In the genomic region with DNA sequence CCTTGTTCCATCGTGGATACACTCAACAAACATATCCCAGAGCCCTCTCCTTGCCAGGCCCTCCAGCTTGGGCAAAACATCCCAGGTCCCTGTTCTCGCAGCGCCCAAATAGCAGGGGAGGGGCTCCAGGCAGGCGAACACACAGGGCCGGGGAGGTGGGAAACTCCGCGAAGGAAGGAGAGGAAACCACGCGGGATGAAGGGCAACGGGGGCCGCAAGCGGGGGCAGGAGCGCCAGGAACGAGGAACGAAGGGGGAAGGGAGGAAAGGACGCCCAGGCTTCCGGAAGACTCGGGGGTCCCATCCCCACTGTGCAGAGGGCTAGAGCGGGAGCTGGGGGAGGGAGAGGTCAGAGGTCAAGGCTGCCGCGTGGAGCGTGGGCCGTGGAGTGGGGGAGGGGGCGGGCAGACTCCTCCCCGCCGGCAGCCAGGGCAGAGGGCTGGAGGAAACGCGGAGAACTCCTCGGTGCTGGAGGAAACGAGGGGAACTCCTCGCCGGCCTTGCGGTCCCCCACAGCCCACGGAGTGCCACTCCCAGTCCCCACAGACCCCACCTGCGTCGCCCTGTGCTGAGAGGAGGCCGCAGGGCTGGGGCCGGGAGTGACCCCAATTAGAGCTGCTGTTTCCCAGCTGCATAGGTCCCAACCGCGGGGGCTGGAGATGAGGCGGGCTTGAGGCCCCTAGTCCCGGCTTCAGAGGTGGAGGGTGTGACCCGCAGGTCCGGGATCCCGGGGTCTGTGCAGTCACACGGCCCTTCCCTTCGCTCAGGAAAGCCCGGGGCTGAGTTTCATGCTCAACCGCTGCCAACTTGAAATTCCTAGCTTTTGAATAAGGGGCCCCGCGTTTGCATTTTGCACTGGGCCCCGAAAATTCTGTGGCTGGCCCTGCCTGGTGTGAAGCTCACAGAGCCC, we compare ENCODE assay signal across 8 cellular contexts. TPM values are rescaled to one million over a fixed set of nuclear protein-coding genes. Genes with fewer than 3 reads are reported as not detected.
DNase-seq lines count a peak whose midpoint lies in the region; TF ChIP-seq lines count a peak whose summit lies in the region.

No MANE protein-coding gene starts in this region.

- H3K27ac Mint-ChIP-seq in HFFc6 = no peak overlapping the region

- no peaks in the 10 kb centered on the region for H3K4me1 Mint-ChIP-seq in HFFc6 (ENCODE audit: low read depth)

- DNase-seq in DMS53 (lab: John Stamatoyannopoulos, UW) = peak; percentile 77
- DNase-seq in DMS53 treated with DMSO at 0.1 percent for 48 hours (lab: John Stamatoyannopoulos, UW; ENCODE audit: unreplicated experiment) = no peak
- peak; percentile 56 to 64 for DNase-seq in activated CD4-positive, alpha-beta T cell treated with anti-CD3 and anti-CD28 coated beads, Interleukin-2, amount 50 U/mL, for 4 hours
- DNase-seq in epithelial cell of proximal tubule (ENCODE audit: low read depth) = no peak
- no peak for DNase-seq in prostate gland (ENCODE audit: low spot score)
- DNase-seq in HPDE6-E6E7 (ENCODE audit: extremely low spot score) = no peak
- DNase-seq in HFFc6 = no peak
- DNase-seq in glomerular visceral epithelial cell (ENCODE audit: extremely low spot score) = no peak

- H3K4me3 ChIP-seq in epithelial cell of proximal tubule (ENCODE audit: low read depth, low read length) (peak overlapping the region; percentile 49), prostate gland (peak overlapping the region; percentile 20 to 33)

- no peaks in the 10 kb centered on the region for H3K9me3 ChIP-seq in prostate gland

- no peak for TF ChIP-seq POLR2A in prostate gland (IDR thresholded peaks at IDR 0.05)

- H3K27me3 ChIP-seq in prostate gland (replicated peaks; ENCODE audit: insufficient read depth) = no peaks in the 10 kb centered on the region

- 57% methylated on average over 48 of the region's 52 CpGs for WGBS in prostate gland

- peak overlapping the region; percentile 48 to 56 for H3K27ac ChIP-seq in prostate gland

- intact Hi-C loops in prostate gland (cut with DNase I) = loop anchor here (10.0 kb wide), 1 partner anchor 325 kb away; the partner anchor contains the start of gene PMEPA1

- H3K36me3 ChIP-seq in prostate gland = no peaks in the 10 kb centered on the region

- no peaks in the 10 kb centered on the region for H3K9me3 Mint-ChIP-seq in HFFc6

- H3K36me3 Mint-ChIP-seq in HFFc6 (ENCODE audit: low read depth) = no peaks in the 10 kb centered on the region

- TF ChIP-seq CTCF in epithelial cell of proximal tubule (conservative IDR thresholded peaks at IDR 0.05; ENCODE audit: low read depth, low read length) = no peak
- TF ChIP-seq CTCF in prostate gland (IDR thresholded peaks at IDR 0.05) = no peak
- no peak for TF ChIP-seq CTCF in HFFc6 (IDR thresholded peaks at IDR 0.05)

- H3K4me3 Mint-ChIP-seq in HFFc6 = no peak overlapping the region

- H3K4me1 ChIP-seq in prostate gland (replicated peaks) = peaks cover 5% of the 10 kb centered on the region

- H3K27me3 Mint-ChIP-seq in HFFc6 (ENCODE audit: insufficient read depth) = no peaks in the 10 kb centered on the region; the same call in 1 of the 2 replicates

RNA-seq across cellular contexts. Expression of gene RBM38, which starts 1.2 kb away (rescaled TPM):
- 36.8 and 42.2 TPM in 2 replicates for total RNA-seq in epithelial cell of proximal tubule
- total RNA-seq in prostate gland = 100 to 1,000 TPM in 1 of 2 donors, 10 to 100 TPM in 1; 29.9 to 104 TPM
- 1 to 10 TPM; 3.7 to 5.7 (median 4.6) TPM for total RNA-seq in HFFc6 (2021; fragmentation: NEBNext Ultra II Directional; extraction: Animal tissue kit (Norgen Biotek cat#: 25700))

RNA-seq across cellular contexts. Expression of gene RAE1, which starts 38.9 kb away (rescaled TPM):
- total RNA-seq in epithelial cell of proximal tubule = 54.1 and 74.3 TPM in 2 replicates
- 10 to 100 TPM; 21.7 to 49.9 TPM for total RNA-seq in prostate gland
- 10 to 100 TPM; 25.1 to 31.4 (median 28.3) TPM for total RNA-seq in HFFc6 (2021; fragmentation: NEBNext Ultra II Directional; extraction: Animal tissue kit (Norgen Biotek cat#: 25700))

Comparison
In these comparisons a context has a peak if more than half of its experiments do, and no peak if none do; other contexts are left out.
1. DNase-seq: peak in DMS53 (single experiment) and activated CD4-positive, alpha-beta T cell treated with anti-CD3 and anti-CD28 coated beads, Interleukin-2, amount 50 U/mL, for 4 hours (2 of 2); none in DMS53 treated with DMSO at 0.1 percent for 48 hours (single experiment), epithelial cell of proximal tubule (single experiment), prostate gland (single experiment), HPDE6-E6E7 (single experiment), HFFc6 (single experiment) and glomerular visceral epithelial cell (single experiment).